ENCODE assay signal across 12 cellular contexts in the genomic region with DNA sequence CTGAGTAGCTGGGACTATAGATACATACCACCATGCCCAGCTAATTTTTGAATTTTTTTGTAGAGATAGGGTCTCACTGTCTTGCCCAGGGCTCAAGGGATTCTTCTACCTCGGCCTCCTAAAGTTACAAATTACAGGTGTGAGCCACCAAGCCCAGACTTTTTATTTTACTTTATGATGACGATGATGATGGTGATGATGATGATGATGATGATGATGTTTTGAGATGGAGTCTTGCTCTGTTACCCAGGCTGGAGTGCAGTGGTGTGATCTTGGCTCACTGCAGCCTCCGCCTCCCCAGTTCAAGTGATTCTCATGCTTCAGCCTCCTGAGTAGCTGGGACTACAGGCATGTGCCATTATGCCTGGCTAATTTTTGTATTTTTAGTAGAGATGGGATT. TPM values are rescaled to one million over a fixed set of nuclear protein-coding genes. Genes with fewer than 3 reads are reported as not detected.
"Had no signal": no experiment of that assay in that cellular context is flagged by ENCODE, and none has a peak within 500 bp of the region (broad histone marks: within the 10 kb centered on the region; RNA-seq: fewer than 3 reads in every experiment).

No MANE protein-coding gene starts in this region.

RNA-seq across cellular contexts. Expression of a gene that starts 27.5 kb away (rescaled TPM):
- total RNA-seq: activated naive CD4-positive, alpha-beta T cell treated with anti-CD3 and anti-CD28 coated beads for 36 hours; activated naive CD8-positive, alpha-beta T cell treated with anti-CD3 and anti-CD28 coated beads for 36 hours; activated T-cell treated with anti-CD3 and anti-CD28 coated beads, Interleukin-2, amount 50 U/mL, for 4 hours; activated T-cell treated with anti-CD3 and anti-CD28 coated beads, Interleukin-2, amount 50 U/mL, for 72 hours; activated T-helper 1 cell treated with anti-CD3 and anti-CD28 coated beads, Interleukin-12 subunit alpha, Interleukin-12 subunit beta, Interleukin-2, Interleukin-4 antibody, amounts not matched to agents 30 ng/mL and 10 ng/mL and 1 ng/mL, durations not matched to agents 14 hours and 24 hours and 36 hours; activated T-helper 2 cell treated with anti-CD3 and anti-CD28 coated beads, Interferon-gamma antibody, Interleukin-2, Interleukin-4, amounts not matched to agents 10 μg/mL and 5 μg/mL and 100 μg/mL, durations not matched to agents 14 hours and 24 hours and 36 hours; aorta; ascending aorta; bronchial epithelial cell; cardiac septum had no signal
- polyA plus RNA-seq: aorta had no signal

RNA-seq across cellular contexts. Expression of a gene that starts 40.5 kb away (rescaled TPM):
- total RNA-seq: activated naive CD4-positive, alpha-beta T cell treated with anti-CD3 and anti-CD28 coated beads for 36 hours; activated naive CD8-positive, alpha-beta T cell treated with anti-CD3 and anti-CD28 coated beads for 36 hours; activated T-helper 1 cell treated with anti-CD3 and anti-CD28 coated beads, Interleukin-12 subunit alpha, Interleukin-12 subunit beta, Interleukin-2, Interleukin-4 antibody, amounts not matched to agents 30 ng/mL and 10 ng/mL and 1 ng/mL, durations not matched to agents 14 hours and 24 hours and 36 hours; activated T-helper 17 cell treated with anti-CD3 and anti-CD28 coated beads, Interleukin-2, amount 50 U/mL, for 72 hours; activated T-helper 2 cell treated with anti-CD3 and anti-CD28 coated beads, Interferon-gamma antibody, Interleukin-2, Interleukin-4, amounts not matched to agents 10 μg/mL and 5 μg/mL and 100 μg/mL, durations not matched to agents 14 hours and 24 hours and 36 hours; ascending aorta; astrocyte; cardiac septum had no signal
- polyA plus RNA-seq: aorta had no signal
